Comparison of ENCODE assay signal across 8 cellular contexts in the genomic region with DNA sequence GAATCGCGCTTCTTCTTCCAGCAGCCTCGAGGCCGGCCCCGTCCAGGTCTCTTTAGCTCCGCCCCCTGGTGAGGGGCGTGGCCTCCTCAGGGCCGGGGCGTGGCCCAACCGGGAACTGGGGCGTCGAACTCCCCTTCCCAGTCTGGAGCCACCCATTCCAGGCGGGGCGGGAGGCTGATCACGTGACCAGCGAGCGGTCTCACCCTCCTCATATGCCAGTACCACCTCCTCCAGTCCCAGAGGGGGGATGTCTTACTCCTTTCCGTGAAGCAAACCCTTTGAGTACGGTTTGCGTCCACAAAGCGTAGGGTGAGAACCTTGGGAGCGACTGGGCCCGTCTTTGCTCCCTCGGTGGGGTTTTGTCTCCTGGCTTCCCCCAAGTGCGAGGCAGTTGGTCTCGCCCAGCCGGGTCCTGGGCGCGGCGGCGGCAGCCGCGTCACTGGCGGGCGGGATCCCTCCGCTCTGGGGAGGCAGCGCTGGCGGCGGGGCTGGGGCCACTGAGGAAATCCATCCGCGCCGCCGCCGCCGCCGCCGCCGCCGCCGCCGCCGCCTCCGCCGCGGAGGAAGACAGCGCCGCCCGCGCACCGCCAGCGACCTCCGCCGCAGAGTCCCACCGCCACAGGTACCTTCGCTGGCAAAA. TPM values are rescaled to one million over a fixed set of nuclear protein-coding genes. Genes with fewer than 3 reads are reported as not detected.
DNase-seq lines count a peak whose midpoint lies in the region; ATAC-seq and TF ChIP-seq lines count a peak whose summit lies in the region.

GNB2 (plus strand) TSS at position 439 of the 640 bp plus-strand sequence. CDS start 2,526 bp downstream, outside the sequence.

- H3K27me3 Mint-ChIP-seq in HFFc6 (ENCODE audit: insufficient read depth): peaks cover 17% of the 10 kb centered on the region
- H3K27me3 Mint-ChIP-seq in activated naive CD4-positive, alpha-beta T cell treated with anti-CD3 and anti-CD28 coated beads, Interleukin-2, amount 10 ng/mL, durations not matched to agents 7 days and 5 days: peaks cover 27% of the 10 kb centered on the region

- DNase-seq in GM03348 (ENCODE audit: low spot score) (peak; percentile 100), HFFc6 (peak; percentile 98), NB4 (ENCODE audit: low read depth) (peak; percentile 100), SK-N-MC (ENCODE audit: low read depth, low spot score) (peak; percentile 97), non-pigmented ciliary epithelial cell (ENCODE audit: low read depth) (peak; percentile 97), superior temporal gyrus (ENCODE audit: extremely low spot score) (peak; percentile 98)
- DNase-seq in activated naive CD4-positive, alpha-beta T cell treated with anti-CD3 and anti-CD28 coated beads, Interleukin-2, amount 10 ng/mL, durations not matched to agents 7 days and 5 days: peak; percentile 99

- peaks cover 17% of the 10 kb centered on the region; the same call in 1 of the 2 replicates for H3K36me3 ChIP-seq in SK-N-MC (ENCODE audit: insufficient read depth, low read length)
- H3K36me3 ChIP-seq in gastroesophageal sphincter: peaks cover 0 to 21% of the 10 kb centered on the region in 2 donors

- peaks cover 7% of the 10 kb centered on the region; the same call in 1 of the 2 replicates for H3K36me3 Mint-ChIP-seq in HFFc6 (ENCODE audit: low read depth)
- H3K36me3 Mint-ChIP-seq in activated naive CD4-positive, alpha-beta T cell treated with anti-CD3 and anti-CD28 coated beads, Interleukin-2, amount 10 ng/mL, durations not matched to agents 7 days and 5 days: peaks cover 24% of the 10 kb centered on the region

- H3K4me1 ChIP-seq in gastroesophageal sphincter: peaks cover 0 to 35% (median 8%) of the 10 kb centered on the region in 3 donors

- H3K9me3 ChIP-seq in SK-N-MC (ENCODE audit: low read depth, low read length) (no peaks in the 10 kb centered on the region), gastroesophageal sphincter (no peaks in the 10 kb centered on the region)

- TF ChIP-seq CTCF in HFFc6 (IDR thresholded peaks at IDR 0.05) (no peak), NB4 (IDR thresholded peaks at IDR 0.05; ENCODE audit: low read depth, low read length) (no peak), gastroesophageal sphincter (IDR thresholded peaks at IDR 0.05) (peak in 1 of 4 experiments; percentile 15)

- TF ChIP-seq POLR2A in NB4 (IDR thresholded peaks at IDR 0.05; ENCODE audit: extremely low read depth, insufficient read length) (peak; percentile 43), gastroesophageal sphincter (IDR thresholded peaks at IDR 0.05) (peak; percentile 76 to 84)

- TF ChIP-seq EP300 in gastroesophageal sphincter (IDR thresholded peaks at IDR 0.05): no peak

- peak within 1 kb of the TSS; percentile 94 for H3K9ac ChIP-seq in SK-N-MC (ENCODE audit: insufficient read length)

- H3K27ac Mint-ChIP-seq in HFFc6: peak within 1 kb of the TSS; percentile 97
- H3K27ac Mint-ChIP-seq in activated naive CD4-positive, alpha-beta T cell treated with anti-CD3 and anti-CD28 coated beads, Interleukin-2, amount 10 ng/mL, durations not matched to agents 7 days and 5 days: peak within 1 kb of the TSS; percentile 95

- peak; percentile 91 for ATAC-seq in gastroesophageal sphincter

- H3K27ac ChIP-seq in SK-N-MC (peak within 1 kb of the TSS; percentile 99), gastroesophageal sphincter (peak within 1 kb of the TSS; percentile 86 to 99 (median 98))

- H3K9me3 Mint-ChIP-seq in HFFc6: no peaks in the 10 kb centered on the region
- H3K9me3 Mint-ChIP-seq in activated naive CD4-positive, alpha-beta T cell treated with anti-CD3 and anti-CD28 coated beads, Interleukin-2, amount 10 ng/mL, durations not matched to agents 7 days and 5 days: no peaks in the 10 kb centered on the region

- CTCF ChIA-PET in activated naive CD4-positive, alpha-beta T cell treated with anti-CD3 and anti-CD28 coated beads, Interleukin-2, amount 10 ng/mL, durations not matched to agents 7 days and 5 days (lab: Charles Lee): interaction anchor here (0.6 kb wide), 1 partner anchor 113 kb away, joined by 3 read pairs; no protein-coding TSS in a partner anchor

- H3K4me3 ChIP-seq in NB4 (ENCODE audit: low read depth, low read length): peak within 1 kb of the TSS; percentile 81
- H3K4me3 ChIP-seq in SK-N-MC: peak within 1 kb of the TSS; percentile 97
- H3K4me3 ChIP-seq in gastroesophageal sphincter: peak within 1 kb of the TSS; percentile 73 to 97

- no peaks in the 10 kb centered on the region for H3K27me3 ChIP-seq in gastroesophageal sphincter

- 0% methylated on average over 2 to 6 of the region's 65 CpGs for WGBS in gastroesophageal sphincter (ENCODE audit: low coverage in 1 of 2), 2 donors

- peaks cover 11% of the 10 kb centered on the region; the same call in 1 of the 2 replicates for H3K4me1 Mint-ChIP-seq in HFFc6 (ENCODE audit: low read depth)
- H3K4me1 Mint-ChIP-seq in activated naive CD4-positive, alpha-beta T cell treated with anti-CD3 and anti-CD28 coated beads, Interleukin-2, amount 10 ng/mL, durations not matched to agents 7 days and 5 days: peaks cover 27% of the 10 kb centered on the region

- peak within 1 kb of the TSS; percentile 95 for H3K4me3 Mint-ChIP-seq in HFFc6
- H3K4me3 Mint-ChIP-seq in activated naive CD4-positive, alpha-beta T cell treated with anti-CD3 and anti-CD28 coated beads, Interleukin-2, amount 10 ng/mL, durations not matched to agents 7 days and 5 days: peak within 1 kb of the TSS; percentile 97

RNA-seq across cellular contexts. Expression of gene GNB2, which starts in this region (rescaled TPM):
- total RNA-seq in HFFc6 (2021; fragmentation: NEBNext Ultra II Directional; extraction: Animal tissue kit (Norgen Biotek cat#: 25700)): 100 to 1,000 TPM; 301 to 369 (median 322) TPM
- total RNA-seq in gastroesophageal sphincter: 100 to 1,000 TPM; 124 to 217 (median 162) TPM

Comparison
In these comparisons a context has a peak if more than half of its experiments do, and no peak if none do; other contexts are left out.
1. Peak in every context shown above with its lines: DNase-seq, ATAC-seq, H3K4me3 ChIP-seq and H3K27ac ChIP-seq.